8 cellular contexts compared by ENCODE assay signal in the genomic region with DNA sequence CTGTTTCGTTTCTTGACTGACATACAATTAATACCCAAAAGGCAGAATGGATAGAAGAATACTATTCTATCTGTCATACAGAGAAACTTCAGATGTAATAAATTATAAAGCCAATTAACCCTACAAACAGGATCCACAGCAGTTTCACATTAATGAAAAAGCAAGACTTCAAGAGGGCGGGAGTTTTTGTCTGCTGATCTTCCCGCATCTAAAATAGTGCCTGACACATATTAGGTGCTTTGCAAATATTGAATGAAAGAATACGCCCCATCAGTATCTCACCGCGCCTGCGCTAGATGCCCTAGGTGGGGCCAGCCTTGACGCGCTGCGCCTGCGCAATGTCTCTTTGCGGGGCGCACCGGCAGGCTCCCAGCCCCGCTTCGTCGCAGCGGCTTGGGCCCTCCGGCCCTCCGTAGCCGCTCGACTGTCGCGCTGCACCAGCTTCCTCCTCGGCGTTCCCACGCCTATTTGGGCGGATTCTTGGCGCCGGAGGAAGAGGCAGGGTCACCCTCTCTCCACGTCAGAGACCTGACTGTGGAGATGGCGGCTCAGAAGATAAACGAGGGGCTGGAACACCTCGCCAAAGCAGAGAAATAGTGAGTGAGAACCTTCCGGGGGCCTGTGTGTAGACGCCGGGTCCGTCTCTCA. TPM values are rescaled to one million over a fixed set of nuclear protein-coding genes. Genes with fewer than 3 reads are reported as not detected.
DNase-seq lines count a peak whose midpoint lies in the region; ATAC-seq and TF ChIP-seq lines count a peak whose summit lies in the region.

A gene (plus strand): TSS at position 465 of the 648 bp plus-strand sequence. CDS start 76 bp downstream, at position 541.

- peaks cover 9 to 30% (median 20%) of the 10 kb centered on the region in 4 donors for H3K4me1 ChIP-seq in liver (ENCODE audit: control insufficient read depth in 4 of 4, insufficient read depth in 4 of 4, low read length in 3 of 4)

- peak; percentile 96 for DNase-seq in NCI-H82 (lab: John Stamatoyannopoulos, UW)
- DNase-seq in activated CD4-positive, alpha-beta T cell treated with anti-CD3 and anti-CD28 coated beads, Interleukin-2, amount 50 U/mL, for 48 hours = peak; percentile 86 to 88
- peak; percentile 76 to 95 (median 86) for DNase-seq in dorsolateral prefrontal cortex
- peak; percentile 90 for DNase-seq in stimulated activated CD4-positive, alpha-beta T cell treated with anti-CD3 and anti-CD28 coated beads, Interleukin-4, amount 100 ng/mL, for 24 hours

- peak within 1 kb of the TSS; percentile 4 to 70 for H3K9ac ChIP-seq in liver (ENCODE audit: low read depth in 1 of 2, low read length in 2 of 2)

- H3K9me3 ChIP-seq in liver (ENCODE audit: control insufficient read depth in 4 of 4, low read length in 3 of 4) = no peaks in the 10 kb centered on the region

- no peak for TF ChIP-seq CTCF in C4-2B (conservative IDR thresholded peaks at IDR 0.05)
- TF ChIP-seq CTCF in dorsolateral prefrontal cortex (IDR thresholded peaks at IDR 0.05 in 54 of 56, conservative IDR thresholded peaks at IDR 0.05 in 2 of 56; ENCODE audit: low read depth in 1 of 56, partially characterized antibody in 56 of 56) = peak in 29 of 56 donors; percentile 10 to 58 (median 33)
- TF ChIP-seq CTCF in liver (IDR thresholded peaks at IDR 0.05; ENCODE audit: low read depth, low read length, missing input control) = no peak

- no peak for TF ChIP-seq RAD21 in liver (IDR thresholded peaks at IDR 0.05)

- peak; percentile 66 for ATAC-seq in GM19372 (IDR thresholded peaks at IDR 0.05; ENCODE audit: low read depth, unreplicated experiment)
- ATAC-seq in HG03558 (IDR thresholded peaks at IDR 0.05; ENCODE audit: extremely low read depth, unreplicated experiment) = peak; percentile 44

- H3K4me3 ChIP-seq in dorsolateral prefrontal cortex = peak within 1 kb of the TSS; percentile 56 to 99 (median 94)
- peak within 1 kb of the TSS; percentile 92 to 98 (median 97) for H3K4me3 ChIP-seq in liver (ENCODE audit: low read depth in 1 of 3, low read length in 3 of 3)

- H3K27me3 ChIP-seq in dorsolateral prefrontal cortex = no peaks in the 10 kb centered on the region
- no peaks in the 10 kb centered on the region for H3K27me3 ChIP-seq in liver (ENCODE audit: control insufficient read depth in 4 of 4, insufficient read depth in 4 of 4, low read length in 3 of 4)

- H3K27ac ChIP-seq in C4-2B (peak within 1 kb of the TSS; percentile 79), dorsolateral prefrontal cortex (peak within 1 kb of the TSS; percentile 65 to 97 (median 91)), liver (ENCODE audit: low read depth in 1 of 2, low read length in 2 of 2) (peak within 1 kb of the TSS; percentile 60 to 77)

- WGBS in liver = 1% methylated on average over 38 of the region's 38 CpGs

- intact Hi-C loops in dorsolateral prefrontal cortex (cut with DNase I) = loop anchor here (10.0 kb wide), 3 partner anchors 281 to 851 kb away; a partner anchor contains a TSS

- no peaks in the 10 kb centered on the region for H3K36me3 ChIP-seq in liver (ENCODE audit: control insufficient read depth in 4 of 4, insufficient read depth in 3 of 4, low read depth in 1 of 4, low read length in 3 of 4)

TF ChIP-seq in liver, 16 proteins besides CTCF, POLR2A, EP300 and RAD21:
- TF ChIP-seq HNF4A (conservative IDR thresholded peaks at IDR 0.05) (peak in 1 of 2 donors; percentile 32), GABPA (IDR thresholded peaks at IDR 0.05 in 1 of 2, conservative IDR thresholded peaks at IDR 0.05 in 1 of 2) (peak in 1 of 2 donors; percentile 88), FOXA1 (IDR thresholded peaks at IDR 0.05) (peak; percentile 75), SP1 (IDR thresholded peaks at IDR 0.05) (peak; percentile 73), HNF4G (IDR thresholded peaks at IDR 0.05) (no peak), RXRA (IDR thresholded peaks at IDR 0.05) (peak; percentile 43 to 51), EGR1 (IDR thresholded peaks at IDR 0.05; ENCODE audit: low read depth in 2 of 2) (peak in 1 of 2 donors; percentile 18), NR2F2 (IDR thresholded peaks at IDR 0.05) (peak; percentile 50), JUND (IDR thresholded peaks at IDR 0.05) (peak in 1 of 2 donors; percentile 40), YY1 (IDR thresholded peaks at IDR 0.05) (peak; percentile 92), TAF1 (conservative IDR thresholded peaks at IDR 0.05) (peak; percentile 39), FOXA2 (IDR thresholded peaks at IDR 0.05) (peak; percentile 34)
- TF ChIP-seq, protein P1, sequence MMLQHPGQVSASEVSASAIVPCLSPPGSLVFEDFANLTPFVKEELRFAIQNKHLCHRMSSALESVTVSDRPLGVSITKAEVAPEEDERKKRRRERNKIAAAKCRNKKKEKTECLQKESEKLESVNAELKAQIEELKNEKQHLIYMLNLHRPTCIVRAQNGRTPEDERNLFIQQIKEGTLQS (IDR thresholded peaks at IDR 0.05) = no peak
- TF ChIP-seq, protein P2, sequence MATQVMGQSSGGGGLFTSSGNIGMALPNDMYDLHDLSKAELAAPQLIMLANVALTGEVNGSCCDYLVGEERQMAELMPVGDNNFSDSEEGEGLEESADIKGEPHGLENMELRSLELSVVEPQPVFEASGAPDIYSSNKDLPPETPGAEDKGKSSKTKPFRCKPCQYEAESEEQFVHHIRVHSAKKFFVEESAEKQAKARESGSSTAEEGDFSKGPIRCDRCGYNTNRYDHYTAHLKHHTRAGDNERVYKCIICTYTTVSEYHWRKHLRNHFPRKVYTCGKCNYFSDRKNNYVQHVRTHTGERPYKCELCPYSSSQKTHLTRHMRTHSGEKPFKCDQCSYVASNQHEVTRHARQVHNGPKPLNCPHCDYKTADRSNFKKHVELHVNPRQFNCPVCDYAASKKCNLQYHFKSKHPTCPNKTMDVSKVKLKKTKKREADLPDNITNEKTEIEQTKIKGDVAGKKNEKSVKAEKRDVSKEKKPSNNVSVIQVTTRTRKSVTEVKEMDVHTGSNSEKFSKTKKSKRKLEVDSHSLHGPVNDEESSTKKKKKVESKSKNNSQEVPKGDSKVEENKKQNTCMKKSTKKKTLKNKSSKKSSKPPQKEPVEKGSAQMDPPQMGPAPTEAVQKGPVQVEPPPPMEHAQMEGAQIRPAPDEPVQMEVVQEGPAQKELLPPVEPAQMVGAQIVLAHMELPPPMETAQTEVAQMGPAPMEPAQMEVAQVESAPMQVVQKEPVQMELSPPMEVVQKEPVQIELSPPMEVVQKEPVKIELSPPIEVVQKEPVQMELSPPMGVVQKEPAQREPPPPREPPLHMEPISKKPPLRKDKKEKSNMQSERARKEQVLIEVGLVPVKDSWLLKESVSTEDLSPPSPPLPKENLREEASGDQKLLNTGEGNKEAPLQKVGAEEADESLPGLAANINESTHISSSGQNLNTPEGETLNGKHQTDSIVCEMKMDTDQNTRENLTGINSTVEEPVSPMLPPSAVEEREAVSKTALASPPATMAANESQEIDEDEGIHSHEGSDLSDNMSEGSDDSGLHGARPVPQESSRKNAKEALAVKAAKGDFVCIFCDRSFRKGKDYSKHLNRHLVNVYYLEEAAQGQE (IDR thresholded peaks at IDR 0.05) = peak; percentile 49
- TF ChIP-seq, protein P3, sequence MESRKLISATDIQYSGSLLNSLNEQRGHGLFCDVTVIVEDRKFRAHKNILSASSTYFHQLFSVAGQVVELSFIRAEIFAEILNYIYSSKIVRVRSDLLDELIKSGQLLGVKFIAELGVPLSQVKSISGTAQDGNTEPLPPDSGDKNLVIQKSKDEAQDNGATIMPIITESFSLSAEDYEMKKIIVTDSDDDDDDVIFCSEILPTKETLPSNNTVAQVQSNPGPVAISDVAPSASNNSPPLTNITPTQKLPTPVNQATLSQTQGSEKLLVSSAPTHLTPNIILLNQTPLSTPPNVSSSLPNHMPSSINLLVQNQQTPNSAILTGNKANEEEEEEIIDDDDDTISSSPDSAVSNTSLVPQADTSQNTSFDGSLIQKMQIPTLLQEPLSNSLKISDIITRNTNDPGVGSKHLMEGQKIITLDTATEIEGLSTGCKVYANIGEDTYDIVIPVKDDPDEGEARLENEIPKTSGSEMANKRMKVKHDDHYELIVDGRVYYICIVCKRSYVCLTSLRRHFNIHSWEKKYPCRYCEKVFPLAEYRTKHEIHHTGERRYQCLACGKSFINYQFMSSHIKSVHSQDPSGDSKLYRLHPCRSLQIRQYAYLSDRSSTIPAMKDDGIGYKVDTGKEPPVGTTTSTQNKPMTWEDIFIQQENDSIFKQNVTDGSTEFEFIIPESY (IDR thresholded peaks at IDR 0.05) = peak; percentile 94
- TF ChIP-seq, protein P4, sequence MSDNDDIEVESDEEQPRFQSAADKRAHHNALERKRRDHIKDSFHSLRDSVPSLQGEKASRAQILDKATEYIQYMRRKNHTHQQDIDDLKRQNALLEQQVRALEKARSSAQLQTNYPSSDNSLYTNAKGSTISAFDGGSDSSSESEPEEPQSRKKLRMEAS (IDR thresholded peaks at IDR 0.05) = peak; percentile 59

RNA-seq across cellular contexts. Expression of the gene that starts here (rescaled TPM):
- 100 to 1,000 TPM in 55 of 120 experiments, 10 to 100 TPM in 65; 52.2 to 139 (median 98.2) TPM for total RNA-seq in dorsolateral prefrontal cortex
- total RNA-seq in liver = 10 to 100 TPM; 16.6 to 23.0 TPM
- 10 to 100 TPM in 1 of 2 donors, 1 to 10 TPM in 1; 8.1 to 12.6 TPM for polyA plus RNA-seq in liver

Comparison
In these comparisons a context has a peak if more than half of its experiments do, and no peak if none do; other contexts are left out.
1. Peak in every context shown above with its lines: DNase-seq, ATAC-seq, H3K4me3 ChIP-seq and H3K27ac ChIP-seq.
2. CTCF ChIP-seq: peak in dorsolateral prefrontal cortex (29 of 56); none in C4-2B (single experiment) and liver (single experiment).